1 cellular context compared by ENCODE assay signal in genomic region chr9:123438321-123438720, GRCh38.
TF ChIP-seq lines count a peak whose summit lies in the region.

No MANE protein-coding gene starts in this region.

TF ChIP-seq in H1, 55 proteins besides CTCF, POLR2A, EP300 and RAD21 (continued from another document):
- TF ChIP-seq CHD7 (IDR thresholded peaks at IDR 0.05; ENCODE audit: insufficient replicate concordance, low read length) = no peak
- no peak for TF ChIP-seq SP4 (IDR thresholded peaks at IDR 0.05; ENCODE audit: low read length)
- no peak for TF ChIP-seq TEAD4 (IDR thresholded peaks at IDR 0.05; ENCODE audit: low read depth, low read length)
- TF ChIP-seq GTF2F1 (IDR thresholded peaks at IDR 0.05; ENCODE audit: borderline replicate concordance, low read depth, low read length) = no peak
- TF ChIP-seq FOSL1 (IDR thresholded peaks at IDR 0.05; ENCODE audit: insufficient read depth, low read depth, low read length) = no peak
- no peak for TF ChIP-seq CBX5 (IDR thresholded peaks at IDR 0.05; ENCODE audit: low read depth, low read length)
- no peak for TF ChIP-seq PHF8 (conservative IDR thresholded peaks at IDR 0.05; ENCODE audit: low read depth, low read length)
- no peak for TF ChIP-seq BACH1 (IDR thresholded peaks at IDR 0.05; ENCODE audit: low read length)
- TF ChIP-seq SP2 (IDR thresholded peaks at IDR 0.05; ENCODE audit: low read length) = no peak
